In genomic region chr3:192727032-192727847, GRCh38 we compare ENCODE assay signal across 8 cellular contexts. TPM values are rescaled to one million over a fixed set of nuclear protein-coding genes. Genes with fewer than 3 reads are reported as not detected.
A peak's percentile ranks its signal among the peaks of the same experiment; 100 is the strongest.
DNase-seq lines count a peak whose midpoint lies in the region; ATAC-seq and TF ChIP-seq lines count a peak whose summit lies in the region.

TSS of gene FGF12 (minus strand) at chr3:192727541.

- H3K4me3 ChIP-seq in GM06990 (replicated peaks; ENCODE audit: low read depth, low read length), result no peak within 1 kb of the TSS

- H3K36me3 ChIP-seq in GM06990 (ENCODE audit: control insufficient read depth, insufficient read depth, low read length), result no peaks in the 10 kb centered on the region

- DNase-seq in GM06990 (ENCODE audit: extremely low read depth, insufficient read length), result peak; percentile 6
- DNase-seq in NCI-H2081 treated with DMSO at 0.1 percent for 48 hours (lab: John Stamatoyannopoulos, UW), result peak; percentile 84
- DNase-seq in hypothalamus (lab: John Stamatoyannopoulos, UW), result peak; percentile 14 to 89 (median 68)
- DNase-seq in renal cortical epithelial cell (ENCODE audit: low read depth), result peak; percentile 50

- no peak for TF ChIP-seq CTCF in GM06990 (IDR thresholded peaks at IDR 0.05; ENCODE audit: insufficient read depth, low read length, poor library complexity, severe bottlenecking)

- peaks cover 2% of the 10 kb centered on the region; the same call in 1 of the 2 replicates for H3K27me3 ChIP-seq in GM06990 (replicated peaks; ENCODE audit: control insufficient read depth, insufficient read depth, low read length)

- peak within 1 kb of the TSS; percentile 48 for H3K27ac ChIP-seq in angular gyrus (ENCODE audit: low read depth, low read length)

- ATAC-seq in HG02642 (IDR thresholded peaks at IDR 0.05; ENCODE audit: poor library complexity, unreplicated experiment) (no peak), GM21360 (IDR thresholded peaks at IDR 0.05; ENCODE audit: unreplicated experiment) (no peak), GM18873 (IDR thresholded peaks at IDR 0.05; ENCODE audit: low FRiP score, unreplicated experiment) (no peak)

RNA-seq across cellular contexts. Expression of gene FGF12, which starts in this region (rescaled TPM):
- total RNA-seq in renal cortical epithelial cell, result 1.2 and 1.6 TPM in 2 replicates

Comparison
In these comparisons a context has a peak if more than half of its experiments do, and no peak if none do; other contexts are left out.
1. DNase-seq: peak in every context shown above with its lines; median percentile 84 in NCI-H2081 treated with DMSO at 0.1 percent for 48 hours; 68 in hypothalamus; 50 in renal cortical epithelial cell; 6 in GM06990.